In genomic region chr3:26753109-26753508, GRCh38 we compare ENCODE assay signal across 2 cellular contexts.
A peak's percentile ranks its signal among the peaks of the same experiment; 100 is the strongest.
TF ChIP-seq lines count a peak whose summit lies in the region.

No MANE protein-coding gene starts in this region.

TF ChIP-seq in SK-N-SH treated with all-trans-retinoic acid at 6 μM for 48 hours, 23 proteins besides CTCF, POLR2A, EP300 and RAD21 (continued from another document):
- TF ChIP-seq TSHZ2 (CRISPR knock-in tag; IDR thresholded peaks at IDR 0.05) (no peak), TCF4 (CRISPR knock-in tag; IDR thresholded peaks at IDR 0.05; ENCODE audit: borderline replicate concordance) (peak; percentile 55; the same call in 1 of the 2 replicates), RARB (CRISPR knock-in tag; IDR thresholded peaks at IDR 0.05) (no peak), TOX (CRISPR knock-in tag; IDR thresholded peaks at IDR 0.05; ENCODE audit: borderline replicate concordance) (no peak), PATZ1 (CRISPR knock-in tag; IDR thresholded peaks at IDR 0.05; ENCODE audit: borderline replicate concordance) (no peak), BACH2 (CRISPR knock-in tag; IDR thresholded peaks at IDR 0.05; ENCODE audit: borderline replicate concordance) (no peak)
- TF ChIP-seq, protein P1, sequence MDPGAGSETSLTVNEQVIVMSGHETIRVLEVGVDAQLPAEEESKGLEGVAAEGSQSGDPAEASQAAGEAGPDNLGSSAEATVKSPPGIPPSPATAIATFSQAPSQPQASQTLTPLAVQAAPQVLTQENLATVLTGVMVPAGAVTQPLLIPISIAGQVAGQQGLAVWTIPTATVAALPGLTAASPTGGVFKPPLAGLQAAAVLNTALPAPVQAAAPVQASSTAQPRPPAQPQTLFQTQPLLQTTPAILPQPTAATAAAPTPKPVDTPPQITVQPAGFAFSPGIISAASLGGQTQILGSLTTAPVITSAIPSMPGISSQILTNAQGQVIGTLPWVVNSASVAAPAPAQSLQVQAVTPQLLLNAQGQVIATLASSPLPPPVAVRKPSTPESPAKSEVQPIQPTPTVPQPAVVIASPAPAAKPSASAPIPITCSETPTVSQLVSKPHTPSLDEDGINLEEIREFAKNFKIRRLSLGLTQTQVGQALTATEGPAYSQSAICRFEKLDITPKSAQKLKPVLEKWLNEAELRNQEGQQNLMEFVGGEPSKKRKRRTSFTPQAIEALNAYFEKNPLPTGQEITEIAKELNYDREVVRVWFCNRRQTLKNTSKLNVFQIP (CRISPR knock-in tag; IDR thresholded peaks at IDR 0.05; ENCODE audit: borderline replicate concordance, low read depth), result no peak

TF ChIP-seq in SK-N-SH, 30 proteins besides CTCF, POLR2A, EP300 and RAD21 (continued from another document):
- TF ChIP-seq IRF3 (IDR thresholded peaks at IDR 0.05; ENCODE audit: low read depth, low read length) (no peak), GATA2 (CRISPR knock-in tag; IDR thresholded peaks at IDR 0.05) (no peak)
